In genomic region chr10:132878091-132878729, GRCh38 we compare ENCODE assay signal across 19 cellular contexts.
DNase-seq lines count a peak whose midpoint lies in the region; ATAC-seq and TF ChIP-seq lines count a peak whose summit lies in the region.
"Had no signal": no experiment of that assay in that cellular context is flagged by ENCODE, and none has a peak within 500 bp of the region (broad histone marks: within the 10 kb centered on the region; RNA-seq: fewer than 3 reads in every experiment).

No MANE protein-coding gene starts in this region.

- peak; percentile 8 for DNase-seq in activated naive CD4-positive, alpha-beta T cell treated with anti-CD3 and anti-CD28 coated beads, Interleukin-2, amount 10 ng/mL, durations not matched to agents 7 days and 5 days
- DNase-seq in activated naive CD4-positive, alpha-beta T cell treated with anti-CD3 and anti-CD28 coated beads for 36 hours, result no peak
- DNase-seq in dorsolateral prefrontal cortex (peak in 6 of 10 donors; percentile 5 to 39 (median 25)), natural killer cell (peak; percentile 13), upper lobe of left lung (peak; percentile 10 to 70), SHP77 (lab: John Stamatoyannopoulos, UW) (no peak)
- DNase-seq: dermis blood vessel endothelial cell; IMR-90; NCI-H2107; NCI-H510A treated with DMSO at 0.1 percent for 48 hours; stimulated activated CD4-positive, alpha-beta T cell treated with anti-CD3 and anti-CD28 coated beads, Interleukin-4, amount 100 ng/mL, for 24 hours; T1000 had no signal

- H3K27ac Mint-ChIP-seq in activated naive CD4-positive, alpha-beta T cell treated with anti-CD3 and anti-CD28 coated beads, Interleukin-2, amount 10 ng/mL, durations not matched to agents 7 days and 5 days, result no peak overlapping the region
- H3K27ac Mint-ChIP-seq in activated naive CD4-positive, alpha-beta T cell treated with anti-CD3 and anti-CD28 coated beads for 36 hours, result no peak overlapping the region
- no peak overlapping the region for H3K27ac Mint-ChIP-seq in natural killer cell

- ATAC-seq in natural killer cell (no peak), upper lobe of left lung (ENCODE audit: low FRiP score in 2 of 2) (no peak), HG03039 (IDR thresholded peaks at IDR 0.05; ENCODE audit: unreplicated experiment) (no peak), HG03159 (IDR thresholded peaks at IDR 0.05; ENCODE audit: unreplicated experiment) (no peak)
- ATAC-seq: gastroesophageal sphincter had no signal

- no peak overlapping the region for H3K27ac ChIP-seq in dorsolateral prefrontal cortex
- H3K27ac ChIP-seq in upper lobe of left lung, result no peak overlapping the region
- H3K27ac ChIP-seq: adrenal gland, gastroesophageal sphincter, psoas muscle had no signal

- H3K36me3 Mint-ChIP-seq in activated naive CD4-positive, alpha-beta T cell treated with anti-CD3 and anti-CD28 coated beads, Interleukin-2, amount 10 ng/mL, durations not matched to agents 7 days and 5 days, result no peaks in the 10 kb centered on the region
- no peaks in the 10 kb centered on the region for H3K36me3 Mint-ChIP-seq in activated naive CD4-positive, alpha-beta T cell treated with anti-CD3 and anti-CD28 coated beads for 36 hours (ENCODE audit: low read depth)
- no peaks in the 10 kb centered on the region for H3K36me3 Mint-ChIP-seq in natural killer cell

- no peak overlapping the region for H3K4me3 Mint-ChIP-seq in activated naive CD4-positive, alpha-beta T cell treated with anti-CD3 and anti-CD28 coated beads, Interleukin-2, amount 10 ng/mL, durations not matched to agents 7 days and 5 days
- H3K4me3 Mint-ChIP-seq in activated naive CD4-positive, alpha-beta T cell treated with anti-CD3 and anti-CD28 coated beads for 36 hours, result no peak overlapping the region
- H3K4me3 Mint-ChIP-seq in natural killer cell, result no peak overlapping the region

- CTCF ChIA-PET in activated naive CD4-positive, alpha-beta T cell treated with anti-CD3 and anti-CD28 coated beads, Interleukin-2, amount 10 ng/mL, durations not matched to agents 7 days and 5 days (lab: Charles Lee), result no interaction called here
- CTCF ChIA-PET in activated naive CD4-positive, alpha-beta T cell treated with anti-CD3 and anti-CD28 coated beads for 36 hours (lab: Charles Lee), result no interaction called here

- H3K27me3 ChIP-seq in dorsolateral prefrontal cortex (peaks cover 0 to 14% (median 0%) of the 10 kb centered on the region in 45 donors), upper lobe of left lung (no peaks in the 10 kb centered on the region)

- no peak for TF ChIP-seq EP300 in upper lobe of left lung (IDR thresholded peaks at IDR 0.05)

- H3K4me1 Mint-ChIP-seq in activated naive CD4-positive, alpha-beta T cell treated with anti-CD3 and anti-CD28 coated beads, Interleukin-2, amount 10 ng/mL, durations not matched to agents 7 days and 5 days, result peaks cover 3% of the 10 kb centered on the region
- no peaks in the 10 kb centered on the region for H3K4me1 Mint-ChIP-seq in activated naive CD4-positive, alpha-beta T cell treated with anti-CD3 and anti-CD28 coated beads for 36 hours (ENCODE audit: low read depth)
- H3K4me1 Mint-ChIP-seq in natural killer cell, result peaks cover 0 to 15% of the 10 kb centered on the region in 2 donors

- no peaks in the 10 kb centered on the region for H3K9me3 Mint-ChIP-seq in activated naive CD4-positive, alpha-beta T cell treated with anti-CD3 and anti-CD28 coated beads, Interleukin-2, amount 10 ng/mL, durations not matched to agents 7 days and 5 days
- peaks cover 7% of the 10 kb centered on the region for H3K9me3 Mint-ChIP-seq in activated naive CD4-positive, alpha-beta T cell treated with anti-CD3 and anti-CD28 coated beads for 36 hours
- peaks cover 0 to 2% of the 10 kb centered on the region in 2 donors for H3K9me3 Mint-ChIP-seq in natural killer cell

- WGBS in upper lobe of left lung, 2 donors, result 73 to 80% methylated on average over 13 to 14 of the region's 27 CpGs

- H3K36me3 ChIP-seq in upper lobe of left lung, result no peaks in the 10 kb centered on the region
- H3K36me3 ChIP-seq: adrenal gland, gastroesophageal sphincter had no signal

- no peaks in the 10 kb centered on the region for H3K4me1 ChIP-seq in upper lobe of left lung
- H3K4me1 ChIP-seq: adrenal gland, Caco-2, gastroesophageal sphincter, psoas muscle had no signal

- H3K27me3 Mint-ChIP-seq in activated naive CD4-positive, alpha-beta T cell treated with anti-CD3 and anti-CD28 coated beads, Interleukin-2, amount 10 ng/mL, durations not matched to agents 7 days and 5 days, result peaks cover 13% of the 10 kb centered on the region
- peaks cover 24% of the 10 kb centered on the region for H3K27me3 Mint-ChIP-seq in activated naive CD4-positive, alpha-beta T cell treated with anti-CD3 and anti-CD28 coated beads for 36 hours (ENCODE audit: low read depth)
- H3K27me3 Mint-ChIP-seq in natural killer cell (ENCODE audit: low read depth in 2 of 2), result peaks cover 14 to 25% of the 10 kb centered on the region in 2 donors

- TF ChIP-seq POLR2A in upper lobe of left lung (IDR thresholded peaks at IDR 0.05), result no peak

- H3K4me3 ChIP-seq in dorsolateral prefrontal cortex, result no peak overlapping the region
- no peak overlapping the region for H3K4me3 ChIP-seq in upper lobe of left lung
- H3K4me3 ChIP-seq: adrenal gland, gastroesophageal sphincter, psoas muscle, smooth muscle cell had no signal

- no peaks in the 10 kb centered on the region for H3K9me3 ChIP-seq in upper lobe of left lung
- H3K9me3 ChIP-seq: adrenal gland, Caco-2 had no signal

- intact Hi-C loops in activated naive CD4-positive, alpha-beta T cell treated with anti-CD3 and anti-CD28 coated beads for 36 hours (cut with micrococcal nuclease), result no loop called here
- intact Hi-C loops in dorsolateral prefrontal cortex (cut with DNase I) (no loop called here), natural killer cell (cut with micrococcal nuclease) (no loop called here)

- TF ChIP-seq CTCF in dorsolateral prefrontal cortex (IDR thresholded peaks at IDR 0.05 in 54 of 56, conservative IDR thresholded peaks at IDR 0.05 in 2 of 56; ENCODE audit: low read depth in 1 of 56, partially characterized antibody in 56 of 56), result no peak
- TF ChIP-seq CTCF in natural killer cell (IDR thresholded peaks at IDR 0.05), result no peak
- TF ChIP-seq CTCF in upper lobe of left lung (IDR thresholded peaks at IDR 0.05), result no peak

Comparison
In these comparisons a context has a peak if more than half of its experiments do, and no peak if none do; other contexts are left out.
1. DNase-seq: peak in activated naive CD4-positive, alpha-beta T cell treated with anti-CD3 and anti-CD28 coated beads, Interleukin-2, amount 10 ng/mL, durations not matched to agents 7 days and 5 days (single experiment), dorsolateral prefrontal cortex (6 of 10), natural killer cell (single experiment) and upper lobe of left lung (2 of 2); none in activated naive CD4-positive, alpha-beta T cell treated with anti-CD3 and anti-CD28 coated beads for 36 hours (single experiment) and SHP77 (0 of 2).